In the genomic region with DNA sequence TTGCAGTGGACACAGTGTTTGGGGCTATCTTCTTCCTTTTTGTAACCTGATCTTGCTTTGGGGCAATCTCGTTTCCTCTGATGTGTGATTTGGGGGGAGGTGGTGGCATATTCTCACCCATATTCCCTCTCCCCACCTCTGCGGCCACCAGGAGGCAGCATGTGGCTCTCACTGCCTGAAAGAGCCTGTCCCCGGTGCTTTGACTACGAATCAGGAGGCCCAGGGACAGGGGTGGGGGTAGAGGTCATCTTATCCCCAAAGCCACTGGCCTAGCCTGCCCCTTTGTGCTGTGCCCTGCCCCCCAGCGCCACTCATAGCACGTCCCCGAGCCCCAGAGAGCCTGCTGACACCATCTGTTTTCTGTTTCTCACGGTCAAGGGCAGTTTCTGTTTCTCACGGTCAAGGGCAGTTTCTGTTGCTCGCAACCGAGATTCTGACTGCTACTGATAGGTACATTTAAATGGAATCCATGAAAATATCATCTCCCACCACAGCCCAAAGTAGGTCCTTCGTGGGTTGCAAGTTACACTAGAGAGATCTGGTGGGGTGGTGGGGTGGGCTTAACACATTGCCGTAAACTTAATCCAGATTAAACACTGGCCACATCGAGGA, we compare ENCODE assay signal across 8 cellular contexts. TPM values are rescaled to one million over a fixed set of nuclear protein-coding genes. Genes with fewer than 3 reads are reported as not detected.
A peak's percentile ranks its signal among the peaks of the same experiment; 100 is the strongest.
DNase-seq lines count a peak whose midpoint lies in the region; ATAC-seq and TF ChIP-seq lines count a peak whose summit lies in the region.

No MANE protein-coding gene starts in this region.

- H4K20me1 ChIP-seq in BLaER1: no peaks in the 10 kb centered on the region

- H3K9ac ChIP-seq in BLaER1: peak overlapping the region; percentile 15; the same call in 1 of the 2 replicates

- TF ChIP-seq CTCF in fibroblast of mammary gland (conservative IDR thresholded peaks at IDR 0.05; ENCODE audit: control insufficient read depth, insufficient read depth, low read depth, low read length) (peak; percentile 39), ovary (IDR thresholded peaks at IDR 0.05) (peak in 2 of 3 donors; percentile 5 to 24)

- H3K4me1 ChIP-seq in BLaER1 (peaks cover 50% of the 10 kb centered on the region), ovary (ENCODE audit: insufficient read depth) (peaks cover 15% of the 10 kb centered on the region)

- TF ChIP-seq POLR2A in ovary (IDR thresholded peaks at IDR 0.05): no peak

- intact Hi-C loops in ovary (cut with DNase I): loop anchor here in 1 of 4 donors (10.0 kb wide), 1 partner anchor 107 kb away; the partner anchor contains the start of gene MCM10

- H3K27me3 ChIP-seq in BLaER1 (no peaks in the 10 kb centered on the region), ovary (no peaks in the 10 kb centered on the region)

- H3K4me2 ChIP-seq in BLaER1: peak overlapping the region; percentile 60

- WGBS in ovary, 3 donors: 16 to 30% (median 21%) methylated on average over 14 of the region's 14 CpGs

- H3K4me3 ChIP-seq in BLaER1: no peak overlapping the region
- no peak overlapping the region for H3K4me3 ChIP-seq in fibroblast of mammary gland (ENCODE audit: control insufficient read depth, low read depth, low read length)
- H3K4me3 ChIP-seq in ovary: no peak overlapping the region

- peak; percentile 90 for ATAC-seq in GM19351 (IDR thresholded peaks at IDR 0.05; ENCODE audit: unreplicated experiment)
- ATAC-seq in GM19463 (IDR thresholded peaks at IDR 0.05; ENCODE audit: unreplicated experiment): no peak
- ATAC-seq in HG02852 (IDR thresholded peaks at IDR 0.05; ENCODE audit: unreplicated experiment): no peak

- DNase-seq in NCI-H1092 (lab: John Stamatoyannopoulos, UW): peak; percentile 38
- DNase-seq in activated CD8-positive, alpha-beta memory T cell treated with anti-CD3 and anti-CD28 coated beads for 48 hours (ENCODE audit: low read depth in 2 of 3, low spot score in 2 of 3): peak in 2 of 3 experiments; percentile 3 to 12
- peak; percentile 8 for DNase-seq in fibroblast of mammary gland (ENCODE audit: low read depth)
- DNase-seq in ovary: peak; percentile 35 to 62 (median 49)

- no peak for TF ChIP-seq EP300 in ovary (IDR thresholded peaks at IDR 0.05)

- H3K9me3 ChIP-seq in BLaER1 (no peaks in the 10 kb centered on the region), ovary (no peaks in the 10 kb centered on the region)

- no peaks in the 10 kb centered on the region for H3K36me3 ChIP-seq in BLaER1
- H3K36me3 ChIP-seq in ovary: no peaks in the 10 kb centered on the region

- peak overlapping the region; percentile 73 for H3K27ac ChIP-seq in BLaER1
- H3K27ac ChIP-seq in ovary: peak overlapping the region in 1 of 2 donors; percentile 65

RNA-seq across cellular contexts. Expression of gene PHYH, which starts 28.2 kb away (rescaled TPM):
- total RNA-seq in ovary: 10 to 100 TPM; 20.0 to 49.7 (median 39.5) TPM
- polyA plus RNA-seq in ovary: 10 to 100 TPM; 41.6 to 42.8 TPM

RNA-seq across cellular contexts. Expression of gene UCMA, which starts 37.5 kb away (rescaled TPM):
- under 1 TPM in 2 of 7 donors, not detected in 5; 0.38 to 0.48 TPM for total RNA-seq in ovary
- under 1 TPM in 1 of 2 donors, not detected in 1; 0.11 TPM for polyA plus RNA-seq in ovary
